1 cellular context compared by ENCODE assay signal in the genomic region with DNA sequence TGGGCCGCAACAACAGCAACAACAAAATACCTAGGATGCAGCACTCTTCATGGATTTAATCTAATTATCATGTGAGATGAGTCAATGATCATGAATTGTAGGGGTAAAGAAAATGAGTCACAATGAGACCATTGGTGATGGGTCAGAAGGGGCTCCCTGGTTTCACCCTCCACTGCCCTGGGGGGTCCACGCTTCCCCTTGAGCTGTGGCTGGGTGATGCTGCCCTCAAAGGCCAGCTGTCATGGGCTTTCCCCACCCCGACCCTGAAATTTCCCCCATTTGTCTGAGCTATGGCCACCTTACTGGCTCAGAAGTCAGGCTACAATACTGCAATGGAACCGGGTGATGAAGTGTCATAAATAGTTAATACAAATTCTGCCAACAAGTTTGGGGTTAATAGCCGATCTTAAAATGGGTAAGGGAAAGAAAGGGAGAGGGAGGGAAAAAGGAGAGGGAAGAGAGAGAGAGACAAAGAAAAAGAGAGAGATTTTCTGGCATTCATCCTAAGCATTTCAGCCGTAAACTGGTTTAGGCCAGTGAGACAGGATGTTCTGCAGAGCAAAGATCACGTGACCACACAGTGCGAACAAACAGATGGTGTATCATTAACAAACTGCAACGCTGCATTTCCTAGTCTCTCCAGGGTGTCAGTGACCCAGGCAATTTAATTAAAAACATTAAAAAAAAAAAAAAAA.
A peak's percentile ranks its signal among the peaks of the same experiment; 100 is the strongest.
TF ChIP-seq lines count a peak whose summit lies in the region.

No MANE protein-coding gene starts in this region.

TF ChIP-seq in HepG2, 621 proteins besides CTCF, POLR2A, EP300 and RAD21 (continued from another document and continues in another):
- TF ChIP-seq, protein P1, sequence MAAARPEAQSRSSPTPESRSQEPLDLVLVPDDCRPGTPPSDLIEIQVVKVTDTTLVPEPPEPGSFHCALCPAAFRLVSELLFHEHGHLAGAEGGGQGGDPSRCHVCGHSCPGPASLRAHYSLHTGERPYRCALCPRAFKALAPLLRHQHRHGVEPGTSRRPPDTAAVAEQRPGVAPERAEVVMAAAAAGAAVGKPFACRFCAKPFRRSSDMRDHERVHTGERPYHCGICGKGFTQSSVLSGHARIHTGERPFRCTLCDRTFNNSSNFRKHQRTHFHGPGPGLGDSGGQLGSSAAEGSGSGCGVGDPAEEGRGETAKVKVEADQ (CRISPR knock-in tag; IDR thresholded peaks at IDR 0.05; ENCODE audit: borderline replicate concordance), result no peak
- TF ChIP-seq ZSCAN9 (CRISPR knock-in tag; IDR thresholded peaks at IDR 0.05; ENCODE audit: borderline replicate concordance) (no peak), SP4 (CRISPR knock-in tag; IDR thresholded peaks at IDR 0.05) (peak; percentile 42; the same call in 1 of the 2 replicates), ZNF557 (CRISPR knock-in tag; IDR thresholded peaks at IDR 0.05) (no peak), NFRKB (IDR thresholded peaks at IDR 0.05) (no peak), PAF1 (CRISPR knock-in tag; IDR thresholded peaks at IDR 0.05) (no peak), ZZZ3 (CRISPR knock-in tag; IDR thresholded peaks at IDR 0.05; ENCODE audit: borderline replicate concordance) (no peak), MTF1 (CRISPR knock-in tag; IDR thresholded peaks at IDR 0.05) (no peak), CHD4 (IDR thresholded peaks at IDR 0.05; ENCODE audit: borderline replicate concordance, low read length) (0 out of 2 replicates have a peak, but pooled peaks have one; percentile 51), LCORL (IDR thresholded peaks at IDR 0.05) (peak; percentile 69; the same call in 1 of the 2 replicates), LCORL (CRISPR knock-in tag; IDR thresholded peaks at IDR 0.05) (no peak), GATAD2A (CRISPR knock-in tag; IDR thresholded peaks at IDR 0.05) (no peak; the same call in 1 of the 2 replicates), ZNF354B (CRISPR knock-in tag; IDR thresholded peaks at IDR 0.05) (no peak), HNF4G (IDR thresholded peaks at IDR 0.05; ENCODE audit: borderline replicate concordance, low read depth, low read length) (peak; percentile 2; the same call in 1 of the 2 replicates), HNF4G (CRISPR knock-in tag; IDR thresholded peaks at IDR 0.05; ENCODE audit: borderline replicate concordance, low read depth) (no peak), RFX5 (IDR thresholded peaks at IDR 0.05; ENCODE audit: low read depth, low read length) (no peak), ATF7-NPFF (CRISPR knock-in tag; IDR thresholded peaks at IDR 0.05; ENCODE audit: low read depth) (no peak), ADNP (CRISPR knock-in tag; IDR thresholded peaks at IDR 0.05) (no peak), EED (CRISPR knock-in tag; IDR thresholded peaks at IDR 0.05) (no peak), ZNF333 (CRISPR knock-in tag; IDR thresholded peaks at IDR 0.05; ENCODE audit: borderline replicate concordance) (no peak), ZNF292 (CRISPR knock-in tag; IDR thresholded peaks at IDR 0.05; ENCODE audit: borderline replicate concordance, low read depth) (no peak), ZBTB7B (CRISPR knock-in tag; IDR thresholded peaks at IDR 0.05) (no peak), ZNF3 (CRISPR knock-in tag; IDR thresholded peaks at IDR 0.05) (no peak), ZMYM4 (CRISPR knock-in tag; IDR thresholded peaks at IDR 0.05) (0 out of 2 replicates have a peak, but pooled peaks have one; percentile 4), WIZ (CRISPR knock-in tag; IDR thresholded peaks at IDR 0.05) (no peak), ZNF577 (CRISPR knock-in tag; IDR thresholded peaks at IDR 0.05; ENCODE audit: borderline replicate concordance, low read depth) (no peak), ZSCAN29 (CRISPR knock-in tag; conservative IDR thresholded peaks at IDR 0.05) (no peak), HNRNPUL1 (IDR thresholded peaks at IDR 0.05; ENCODE audit: low read depth, low read length) (no peak), KDM5B (CRISPR knock-in tag; IDR thresholded peaks at IDR 0.05; ENCODE audit: borderline replicate concordance) (no peak)
- TF ChIP-seq, protein P2, sequence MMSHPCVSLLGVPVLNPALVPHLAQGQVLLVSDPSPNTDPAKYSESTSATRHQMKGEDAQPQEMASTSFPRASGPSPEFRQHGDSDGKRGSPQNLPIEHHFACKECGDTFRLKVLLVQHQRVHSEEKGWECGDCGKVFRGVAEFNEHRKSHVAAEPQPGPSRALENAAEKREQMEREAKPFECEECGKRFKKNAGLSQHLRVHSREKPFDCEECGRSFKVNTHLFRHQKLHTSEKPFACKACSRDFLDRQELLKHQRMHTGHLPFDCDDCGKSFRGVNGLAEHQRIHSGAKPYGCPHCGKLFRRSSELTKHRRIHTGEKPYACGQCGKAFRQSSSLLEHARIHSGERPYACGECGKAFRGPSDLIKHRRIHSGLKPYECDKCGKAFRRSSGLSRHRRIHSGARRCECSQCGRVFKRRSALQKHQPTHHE (CRISPR knock-in tag; IDR thresholded peaks at IDR 0.05; ENCODE audit: borderline replicate concordance), result no peak
- TF ChIP-seq, protein P3, sequence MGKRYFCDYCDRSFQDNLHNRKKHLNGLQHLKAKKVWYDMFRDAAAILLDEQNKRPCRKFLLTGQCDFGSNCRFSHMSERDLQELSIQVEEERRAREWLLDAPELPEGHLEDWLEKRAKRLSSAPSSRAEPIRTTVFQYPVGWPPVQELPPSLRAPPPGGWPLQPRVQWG (CRISPR knock-in tag; IDR thresholded peaks at IDR 0.05; ENCODE audit: borderline replicate concordance, low read depth), result no peak
- TF ChIP-seq, protein P4, sequence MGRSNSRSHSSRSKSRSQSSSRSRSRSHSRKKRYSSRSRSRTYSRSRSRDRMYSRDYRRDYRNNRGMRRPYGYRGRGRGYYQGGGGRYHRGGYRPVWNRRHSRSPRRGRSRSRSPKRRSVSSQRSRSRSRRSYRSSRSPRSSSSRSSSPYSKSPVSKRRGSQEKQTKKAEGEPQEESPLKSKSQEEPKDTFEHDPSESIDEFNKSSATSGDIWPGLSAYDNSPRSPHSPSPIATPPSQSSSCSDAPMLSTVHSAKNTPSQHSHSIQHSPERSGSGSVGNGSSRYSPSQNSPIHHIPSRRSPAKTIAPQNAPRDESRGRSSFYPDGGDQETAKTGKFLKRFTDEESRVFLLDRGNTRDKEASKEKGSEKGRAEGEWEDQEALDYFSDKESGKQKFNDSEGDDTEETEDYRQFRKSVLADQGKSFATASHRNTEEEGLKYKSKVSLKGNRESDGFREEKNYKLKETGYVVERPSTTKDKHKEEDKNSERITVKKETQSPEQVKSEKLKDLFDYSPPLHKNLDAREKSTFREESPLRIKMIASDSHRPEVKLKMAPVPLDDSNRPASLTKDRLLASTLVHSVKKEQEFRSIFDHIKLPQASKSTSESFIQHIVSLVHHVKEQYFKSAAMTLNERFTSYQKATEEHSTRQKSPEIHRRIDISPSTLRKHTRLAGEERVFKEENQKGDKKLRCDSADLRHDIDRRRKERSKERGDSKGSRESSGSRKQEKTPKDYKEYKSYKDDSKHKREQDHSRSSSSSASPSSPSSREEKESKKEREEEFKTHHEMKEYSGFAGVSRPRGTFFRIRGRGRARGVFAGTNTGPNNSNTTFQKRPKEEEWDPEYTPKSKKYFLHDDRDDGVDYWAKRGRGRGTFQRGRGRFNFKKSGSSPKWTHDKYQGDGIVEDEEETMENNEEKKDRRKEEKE (IDR thresholded peaks at IDR 0.05), result no peak
- TF ChIP-seq, protein P5, sequence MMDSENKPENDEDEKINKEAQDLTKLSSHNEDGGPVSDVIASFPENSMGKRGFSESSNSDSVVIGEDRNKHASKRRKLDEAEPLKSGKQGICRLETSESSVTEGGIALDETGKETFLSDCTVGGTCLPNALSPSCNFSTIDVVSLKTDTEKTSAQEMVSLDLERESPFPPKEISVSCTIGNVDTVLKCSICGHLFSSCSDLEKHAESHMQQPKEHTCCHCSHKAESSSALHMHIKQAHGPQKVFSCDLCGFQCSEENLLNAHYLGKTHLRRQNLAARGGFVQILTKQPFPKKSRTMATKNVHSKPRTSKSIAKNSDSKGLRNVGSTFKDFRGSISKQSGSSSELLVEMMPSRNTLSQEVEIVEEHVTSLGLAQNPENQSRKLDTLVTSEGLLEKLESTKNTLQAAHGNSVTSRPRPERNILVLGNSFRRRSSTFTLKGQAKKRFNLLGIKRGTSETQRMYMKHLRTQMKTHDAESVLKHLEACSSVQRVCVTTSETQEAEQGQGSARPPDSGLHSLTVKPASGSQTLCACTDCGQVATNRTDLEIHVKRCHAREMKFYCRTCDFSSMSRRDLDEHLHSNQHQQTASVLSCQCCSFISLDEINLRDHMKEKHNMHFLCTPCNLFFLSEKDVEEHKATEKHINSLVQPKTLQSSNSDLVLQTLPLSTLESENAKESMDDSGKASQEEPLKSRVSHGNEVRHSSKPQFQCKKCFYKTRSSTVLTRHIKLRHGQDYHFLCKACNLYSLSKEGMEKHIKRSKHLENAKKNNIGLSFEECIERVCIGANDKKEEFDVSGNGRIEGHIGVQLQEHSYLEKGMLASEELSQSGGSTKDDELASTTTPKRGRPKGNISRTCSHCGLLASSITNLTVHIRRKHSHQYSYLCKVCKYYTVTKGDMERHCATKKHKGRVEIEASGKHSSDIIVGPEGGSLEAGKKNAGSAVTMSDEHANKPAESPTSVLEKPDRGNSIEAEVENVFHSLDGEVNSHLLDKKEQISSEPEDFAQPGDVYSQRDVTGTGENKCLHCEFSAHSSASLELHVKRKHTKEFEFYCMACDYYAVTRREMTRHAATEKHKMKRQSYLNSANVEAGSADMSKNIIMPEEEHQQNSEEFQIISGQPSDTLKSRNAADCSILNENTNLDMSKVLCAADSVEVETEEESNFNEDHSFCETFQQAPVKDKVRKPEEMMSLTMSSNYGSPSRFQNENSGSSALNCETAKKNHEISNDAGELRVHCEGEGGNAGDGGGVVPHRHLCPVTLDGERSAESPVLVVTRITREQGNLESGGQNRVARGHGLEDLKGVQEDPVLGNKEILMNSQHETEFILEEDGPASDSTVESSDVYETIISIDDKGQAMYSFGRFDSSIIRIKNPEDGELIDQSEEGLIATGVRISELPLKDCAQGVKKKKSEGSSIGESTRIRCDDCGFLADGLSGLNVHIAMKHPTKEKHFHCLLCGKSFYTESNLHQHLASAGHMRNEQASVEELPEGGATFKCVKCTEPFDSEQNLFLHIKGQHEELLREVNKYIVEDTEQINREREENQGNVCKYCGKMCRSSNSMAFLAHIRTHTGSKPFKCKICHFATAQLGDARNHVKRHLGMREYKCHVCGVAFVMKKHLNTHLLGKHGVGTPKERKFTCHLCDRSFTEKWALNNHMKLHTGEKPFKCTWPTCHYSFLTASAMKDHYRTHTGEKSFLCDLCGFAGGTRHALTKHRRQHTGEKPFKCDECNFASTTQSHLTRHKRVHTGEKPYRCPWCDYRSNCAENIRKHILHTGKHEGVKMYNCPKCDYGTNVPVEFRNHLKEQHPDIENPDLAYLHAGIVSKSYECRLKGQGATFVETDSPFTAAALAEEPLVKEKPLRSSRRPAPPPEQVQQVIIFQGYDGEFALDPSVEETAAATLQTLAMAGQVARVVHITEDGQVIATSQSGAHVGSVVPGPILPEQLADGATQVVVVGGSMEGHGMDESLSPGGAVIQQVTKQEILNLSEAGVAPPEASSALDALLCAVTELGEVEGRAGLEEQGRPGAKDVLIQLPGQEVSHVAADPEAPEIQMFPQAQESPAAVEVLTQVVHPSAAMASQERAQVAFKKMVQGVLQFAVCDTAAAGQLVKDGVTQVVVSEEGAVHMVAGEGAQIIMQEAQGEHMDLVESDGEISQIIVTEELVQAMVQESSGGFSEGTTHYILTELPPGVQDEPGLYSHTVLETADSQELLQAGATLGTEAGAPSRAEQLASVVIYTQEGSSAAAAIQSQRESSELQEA (CRISPR knock-in tag; IDR thresholded peaks at IDR 0.05; ENCODE audit: not compliant biosample characterization), result no peak
- TF ChIP-seq, protein P6, sequence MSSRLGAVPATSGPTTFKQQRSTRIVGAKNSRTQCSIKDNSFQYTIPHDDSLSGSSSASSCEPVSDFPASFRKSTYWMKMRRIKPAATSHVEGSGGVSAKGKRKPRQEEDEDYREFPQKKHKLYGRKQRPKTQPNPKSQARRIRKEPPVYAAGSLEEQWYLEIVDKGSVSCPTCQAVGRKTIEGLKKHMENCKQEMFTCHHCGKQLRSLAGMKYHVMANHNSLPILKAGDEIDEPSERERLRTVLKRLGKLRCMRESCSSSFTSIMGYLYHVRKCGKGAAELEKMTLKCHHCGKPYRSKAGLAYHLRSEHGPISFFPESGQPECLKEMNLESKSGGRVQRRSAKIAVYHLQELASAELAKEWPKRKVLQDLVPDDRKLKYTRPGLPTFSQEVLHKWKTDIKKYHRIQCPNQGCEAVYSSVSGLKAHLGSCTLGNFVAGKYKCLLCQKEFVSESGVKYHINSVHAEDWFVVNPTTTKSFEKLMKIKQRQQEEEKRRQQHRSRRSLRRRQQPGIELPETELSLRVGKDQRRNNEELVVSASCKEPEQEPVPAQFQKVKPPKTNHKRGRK (CRISPR knock-in tag; IDR thresholded peaks at IDR 0.05), result no peak
- TF ChIP-seq, protein P7, sequence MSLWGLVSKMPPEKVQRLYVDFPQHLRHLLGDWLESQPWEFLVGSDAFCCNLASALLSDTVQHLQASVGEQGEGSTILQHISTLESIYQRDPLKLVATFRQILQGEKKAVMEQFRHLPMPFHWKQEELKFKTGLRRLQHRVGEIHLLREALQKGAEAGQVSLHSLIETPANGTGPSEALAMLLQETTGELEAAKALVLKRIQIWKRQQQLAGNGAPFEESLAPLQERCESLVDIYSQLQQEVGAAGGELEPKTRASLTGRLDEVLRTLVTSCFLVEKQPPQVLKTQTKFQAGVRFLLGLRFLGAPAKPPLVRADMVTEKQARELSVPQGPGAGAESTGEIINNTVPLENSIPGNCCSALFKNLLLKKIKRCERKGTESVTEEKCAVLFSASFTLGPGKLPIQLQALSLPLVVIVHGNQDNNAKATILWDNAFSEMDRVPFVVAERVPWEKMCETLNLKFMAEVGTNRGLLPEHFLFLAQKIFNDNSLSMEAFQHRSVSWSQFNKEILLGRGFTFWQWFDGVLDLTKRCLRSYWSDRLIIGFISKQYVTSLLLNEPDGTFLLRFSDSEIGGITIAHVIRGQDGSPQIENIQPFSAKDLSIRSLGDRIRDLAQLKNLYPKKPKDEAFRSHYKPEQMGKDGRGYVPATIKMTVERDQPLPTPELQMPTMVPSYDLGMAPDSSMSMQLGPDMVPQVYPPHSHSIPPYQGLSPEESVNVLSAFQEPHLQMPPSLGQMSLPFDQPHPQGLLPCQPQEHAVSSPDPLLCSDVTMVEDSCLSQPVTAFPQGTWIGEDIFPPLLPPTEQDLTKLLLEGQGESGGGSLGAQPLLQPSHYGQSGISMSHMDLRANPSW (CRISPR knock-in tag; IDR thresholded peaks at IDR 0.05; ENCODE audit: borderline replicate concordance), result no peak
